ENCODE assay signal across 9 cellular contexts in the genomic region with DNA sequence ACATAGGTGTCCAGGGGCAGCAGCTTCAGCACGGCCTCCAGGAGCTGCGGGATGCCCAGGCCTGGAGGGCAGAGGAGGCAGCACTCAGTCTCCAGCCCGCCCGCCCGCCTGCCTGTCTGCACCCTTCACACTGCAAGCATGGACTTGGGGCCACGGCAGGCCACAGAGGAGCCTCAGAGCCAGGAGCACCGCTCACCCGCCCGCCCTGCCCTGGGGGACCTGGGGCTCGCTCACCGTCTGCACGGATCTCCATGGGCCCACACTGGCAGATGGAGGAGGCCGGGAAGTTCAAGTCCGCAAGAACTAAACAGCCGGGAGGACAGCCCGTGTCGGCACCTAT. TPM values are rescaled to one million over a fixed set of nuclear protein-coding genes. Genes with fewer than 3 reads are reported as not detected.
DNase-seq lines count a peak whose midpoint lies in the region; ATAC-seq, FAIRE-seq and TF ChIP-seq lines count a peak whose summit lies in the region.
"Had no signal": no experiment of that assay in that cellular context is flagged by ENCODE, and none has a peak within 500 bp of the region (broad histone marks: within the 10 kb centered on the region; RNA-seq: fewer than 3 reads in every experiment).

No MANE protein-coding gene starts in this region.

- DNase-seq in cardiac muscle cell (ENCODE audit: low read depth in 1 of 2, low spot score in 1 of 2): peak in 1 of 2 donors; percentile 12
- DNase-seq in Right ventricle myocardium superior: no peak
- no peak for DNase-seq in K562 (ENCODE audit: extremely low read depth in 1 of 4, low spot score in 3 of 4)
- no peak for DNase-seq in memory B cell (ENCODE audit: low spot score in 2 of 2)
- DNase-seq in upper lobe of right lung: no peak
- DNase-seq in RPMI8226: no peak
- DNase-seq in midbrain (lab: John Stamatoyannopoulos, UW): no peak

- peaks cover 12% of the 10 kb centered on the region for H3K79me2 ChIP-seq in K562 (ENCODE audit: control insufficient read depth, insufficient read depth, low read length)

- POLR2A ChIA-PET in K562 (lab: Yijun Ruan, JAX): no interaction called here

- intact Hi-C loops in Right ventricle myocardium superior (cut with DNase I): no loop called here
- intact Hi-C loops in K562 (cut with micrococcal nuclease): loop anchor here (5.0 kb wide), 1 partner anchor 35 kb away; the partner anchor contains the start of gene MTG1
- intact Hi-C loops in upper lobe of right lung (cut with DNase I): no loop called here

- no CpG with 5 or more reads among the region's 17 CpGs for WGBS in K562 (ENCODE audit: insufficient coverage, low coverage, missing lambda C conversion rate)

- H3K4me1 ChIP-seq in cardiac muscle cell (ENCODE audit: low read depth): peaks cover 5% of the 10 kb centered on the region
- peaks cover 15 to 63% of the 10 kb centered on the region in 2 experiments for H3K4me1 ChIP-seq in K562 (replicated peaks in 1 of 2; ENCODE audit: control insufficient read depth in 2 of 2, insufficient read depth in 2 of 2, low read length in 2 of 2)
- H3K4me1 ChIP-seq in upper lobe of right lung: peaks cover 11% of the 10 kb centered on the region

- no peaks in the 10 kb centered on the region for H3K9me1 ChIP-seq in K562 (ENCODE audit: control insufficient read depth, insufficient read depth, low read length)

- H2AFZ ChIP-seq in K562 (ENCODE audit: low read depth, low read length): no peak overlapping the region

- peak overlapping the region; percentile 77 for H3K4me3 Mint-ChIP-seq in memory B cell

- no peak for TF ChIP-seq POLR2A in K562 (conservative IDR thresholded peaks at IDR 0.05)

- H4K20me1 ChIP-seq in K562 (replicated peaks; ENCODE audit: control insufficient read depth, insufficient read depth, low read length): no peaks in the 10 kb centered on the region

- no peak overlapping the region for H3K27ac Mint-ChIP-seq in memory B cell

- ATAC-seq in Right ventricle myocardium superior (ENCODE audit: poor library complexity): no peak
- ATAC-seq in K562: no peak
- no peak for ATAC-seq in memory B cell (ENCODE audit: low read depth)
- ATAC-seq in upper lobe of right lung: no peak
- no peak for ATAC-seq in GM21619 (IDR thresholded peaks at IDR 0.05; ENCODE audit: unreplicated experiment)

- CTCF ChIA-PET in K562 (lab: Yijun Ruan, JAX; ENCODE audit: low intra/inter-chr PET ratio): no interaction called here

- no peaks in the 10 kb centered on the region for H3K9me3 ChIP-seq in cardiac muscle cell (ENCODE audit: low read depth)
- H3K9me3 ChIP-seq in K562 (replicated peaks; ENCODE audit: control insufficient read depth, insufficient read depth, low read depth, low read length): no peaks in the 10 kb centered on the region
- no peaks in the 10 kb centered on the region for H3K9me3 ChIP-seq in upper lobe of right lung

- TF ChIP-seq RAD21 in K562 (CRISPR knock-in tag; conservative IDR thresholded peaks at IDR 0.05 in 1 of 2, IDR thresholded peaks at IDR 0.05 in 1 of 2): no peak

- no peaks in the 10 kb centered on the region for H3K27me3 ChIP-seq in cardiac muscle cell
- no peaks in the 10 kb centered on the region for H3K27me3 ChIP-seq in K562 (ENCODE audit: control insufficient read depth in 2 of 2, insufficient read depth in 2 of 2, low read length in 2 of 2)
- H3K27me3 ChIP-seq in upper lobe of right lung: no peaks in the 10 kb centered on the region

- peak overlapping the region; percentile 74 for H3K4me2 ChIP-seq in K562 (ENCODE audit: insufficient read depth, low read length)

- no peaks in the 10 kb centered on the region for H3K9me3 Mint-ChIP-seq in memory B cell

- no TSS peak for BruUV-seq in K562 (replicated peaks; lab: Mats Ljungman, UMichigan)

- peak overlapping the region; percentile 74 to 91 for H3K9ac ChIP-seq in K562 (ENCODE audit: insufficient read depth in 1 of 2, low read depth in 2 of 2, low read length in 2 of 2)

- H3K27me3 Mint-ChIP-seq in memory B cell: no peaks in the 10 kb centered on the region

- H3K27ac ChIP-seq in cardiac muscle cell (no peak overlapping the region), K562 (ENCODE audit: extremely low read depth, low read depth, low read length) (peak overlapping the region; percentile 81), upper lobe of right lung (no peak overlapping the region)

- peaks cover 11% of the 10 kb centered on the region for H3K4me1 Mint-ChIP-seq in memory B cell

- TF ChIP-seq EP300 in K562 (IDR thresholded peaks at IDR 0.05; ENCODE audit: low read length): no peak

- FAIRE-seq in K562 (lab: Jason Lieb, UNC): no peak

- H3K36me3 ChIP-seq in cardiac muscle cell (peaks cover 1% of the 10 kb centered on the region), K562 (ENCODE audit: control insufficient read depth, insufficient read depth, low read length) (peaks cover 15% of the 10 kb centered on the region; the same call in 1 of the 3 replicates), upper lobe of right lung (no peaks in the 10 kb centered on the region)

- peaks cover 3% of the 10 kb centered on the region for H3K36me3 Mint-ChIP-seq in memory B cell

- no peak for TF ChIP-seq CTCF in cardiac muscle cell (IDR thresholded peaks at IDR 0.05; ENCODE audit: low read depth, low read length)
- TF ChIP-seq CTCF in K562 (IDR thresholded peaks at IDR 0.05 in 2 of 3, conservative IDR thresholded peaks at IDR 0.05 in 1 of 3; ENCODE audit: insufficient read depth in 2 of 3, low read depth in 1 of 3, low read length in 3 of 3): no peak
- no peak for TF ChIP-seq CTCF in upper lobe of right lung (IDR thresholded peaks at IDR 0.05)

- peak overlapping the region; percentile 46 for H3K4me3 ChIP-seq in cardiac muscle cell
- peak overlapping the region; percentile 66 for H3K4me3 ChIP-seq in K562
- peak overlapping the region; percentile 68 for H3K4me3 ChIP-seq in upper lobe of right lung

- in situ Hi-C loops in K562 (cut with MboI): no loop called here

RNA-seq across cellular contexts. Expression of gene FUOM, which starts 0.9 kb away (rescaled TPM):
- total RNA-seq in cardiac muscle cell (20.0 and 58.1 TPM in 2 replicates), Right ventricle myocardium superior (7.4 TPM), K562 (2014; rRNA removed) (89.7 and 91.1 TPM in 2 replicates), K562 (2014; rRNA removed; fragmentation: Illumina TruSeq; extraction: Trizol) (8.6 and 14.0 TPM in 2 replicates), K562 (2015; rRNA removed; fragmentation: Illumina TruSeq; extraction: Trizol) (26.7 and 27.0 TPM in 2 replicates), K562 (2021) (47.8 and 61.2 TPM in 2 replicates), upper lobe of right lung (21.2 TPM)
- polyA plus RNA-seq in cardiac muscle cell (22.1 and 68.5 TPM in 2 replicates), K562 (2011; rRNA removed) (27.4 and 31.3 TPM in 2 replicates), K562 (2014; fragmentation: Illumina TruSeq; extraction: Trizol) (20.4 and 34.6 TPM in 2 replicates), K562 (2014; fragmentation: Nextera tagmentation; extraction: Ambion mirVana) (10 to 100 TPM in 1 of 2 experiments, 1 to 10 TPM in 1; 1.8 to 14.4 TPM), K562 (2014; rRNA removed) (96.1 and 108 TPM in 2 replicates)
- total RNA-seq in K562 (2011; cell fraction: chromatin; rRNA removed; ENCODE audit: low replicate concordance): 10.6 and 28.4 TPM in 2 replicates
- 42.5 and 54.1 TPM in 2 replicates for total RNA-seq in K562 (2011; cell fraction: nucleolus; rRNA removed)
- total RNA-seq in K562 (2011; cell fraction: nucleoplasm; rRNA removed): 19.0 and 24.0 TPM in 2 replicates
- polyA plus RNA-seq in K562 (2011; cell fraction: cytosol; rRNA removed): 39.9 and 94.4 TPM in 2 replicates
- 29.5 and 49.3 TPM in 2 replicates for polyA plus RNA-seq in K562 (2011; cell fraction: nucleus; rRNA removed)
- 22.3 and 26.8 TPM in 2 replicates for polyA plus RNA-seq in K562 (2012)
- polyA minus RNA-seq in K562 (2011; rRNA and poly(A)+ RNA removed): 2.1 and 4.9 TPM in 2 replicates
- 7.0 and 9.8 TPM in 2 replicates for polyA minus RNA-seq in K562 (2011; cell fraction: cytosol; rRNA and poly(A)+ RNA removed)
- polyA minus RNA-seq in K562 (2011; cell fraction: nucleus; rRNA and poly(A)+ RNA removed): 38.7 and 48.6 TPM in 2 replicates

RNA-seq across cellular contexts. Expression of gene PRAP1, which starts 9.8 kb away (rescaled TPM):
- 0.35 and 2.3 TPM in 2 replicates for total RNA-seq in cardiac muscle cell
- 1.6 and 3.5 TPM in 2 replicates for polyA plus RNA-seq in cardiac muscle cell
- not detected for total RNA-seq in Right ventricle myocardium superior
- not detected in 2 replicates for total RNA-seq in K562 (2011; cell fraction: chromatin; rRNA removed; ENCODE audit: low replicate concordance)
- not detected in 2 replicates for total RNA-seq in K562 (2011; cell fraction: nucleolus; rRNA removed)
- total RNA-seq in K562 (2011; cell fraction: nucleoplasm; rRNA removed): not detected in 2 replicates
- total RNA-seq in K562 (2014; rRNA removed): not detected in 2 replicates
- not detected in 2 replicates for total RNA-seq in K562 (2014; rRNA removed; fragmentation: Illumina TruSeq; extraction: Trizol)
- total RNA-seq in K562 (2015; rRNA removed; fragmentation: Illumina TruSeq; extraction: Trizol): not detected in 2 replicates
- not detected in 2 replicates for total RNA-seq in K562 (2021)
- polyA plus RNA-seq in K562 (2011; rRNA removed): not detected in 2 replicates
- 0.07 TPM in 1 of 2 replicates, not detected in the other for polyA plus RNA-seq in K562 (2011; cell fraction: cytosol; rRNA removed)
- not detected in 2 replicates for polyA plus RNA-seq in K562 (2011; cell fraction: nucleus; rRNA removed)
- not detected in 2 replicates for polyA plus RNA-seq in K562 (2012)
- not detected in 2 replicates for polyA plus RNA-seq in K562 (2014; fragmentation: Illumina TruSeq; extraction: Trizol)
- polyA plus RNA-seq in K562 (2014; fragmentation: Nextera tagmentation; extraction: Ambion mirVana): not detected
- polyA plus RNA-seq in K562 (2014; rRNA removed): 0.16 TPM in 1 of 2 replicates, not detected in the other
- polyA minus RNA-seq in K562 (2011; rRNA and poly(A)+ RNA removed): not detected in 2 replicates
- not detected in 2 replicates for polyA minus RNA-seq in K562 (2011; cell fraction: cytosol; rRNA and poly(A)+ RNA removed)
- not detected in 2 replicates for polyA minus RNA-seq in K562 (2011; cell fraction: nucleus; rRNA and poly(A)+ RNA removed)
- total RNA-seq in upper lobe of right lung: not detected
- total RNA-seq: LHCN-M2 had no signal

RNA-seq across cellular contexts. Expression of gene ECHS1, which starts 16.2 kb away (rescaled TPM):
- 111 and 159 TPM in 2 replicates for total RNA-seq in cardiac muscle cell
- 184 and 243 TPM in 2 replicates for polyA plus RNA-seq in cardiac muscle cell
- 239 TPM for total RNA-seq in Right ventricle myocardium superior
- total RNA-seq in K562 (2011; cell fraction: chromatin; rRNA removed; ENCODE audit: low replicate concordance): 6.2 and 13.6 TPM in 2 replicates
- total RNA-seq in K562 (2011; cell fraction: nucleolus; rRNA removed): 10.1 and 14.7 TPM in 2 replicates
- 9.6 and 10.3 TPM in 2 replicates for total RNA-seq in K562 (2011; cell fraction: nucleoplasm; rRNA removed)
- total RNA-seq in K562 (2014; rRNA removed): 69.5 and 74.3 TPM in 2 replicates
- total RNA-seq in K562 (2014; rRNA removed; fragmentation: Illumina TruSeq; extraction: Trizol): 43.1 and 46.5 TPM in 2 replicates
- 48.4 and 49.3 TPM in 2 replicates for total RNA-seq in K562 (2015; rRNA removed; fragmentation: Illumina TruSeq; extraction: Trizol)
- 85.3 and 89.5 TPM in 2 replicates for total RNA-seq in K562 (2021)
- polyA plus RNA-seq in K562 (2011; rRNA removed): 16.6 and 23.5 TPM in 2 replicates
- polyA plus RNA-seq in K562 (2011; cell fraction: cytosol; rRNA removed): 23.9 and 38.6 TPM in 2 replicates
- 31.1 and 34.4 TPM in 2 replicates for polyA plus RNA-seq in K562 (2011; cell fraction: nucleus; rRNA removed)
- polyA plus RNA-seq in K562 (2012): 72.3 and 78.6 TPM in 2 replicates
- 67.1 and 68.1 TPM in 2 replicates for polyA plus RNA-seq in K562 (2014; fragmentation: Illumina TruSeq; extraction: Trizol)
- polyA plus RNA-seq in K562 (2014; fragmentation: Nextera tagmentation; extraction: Ambion mirVana): 100 to 1,000 TPM in 1 of 2 experiments, 10 to 100 TPM in 1; 98.8 to 100 TPM
- polyA plus RNA-seq in K562 (2014; rRNA removed): 37.4 and 38.0 TPM in 2 replicates
- 12.8 and 14.4 TPM in 2 replicates for polyA minus RNA-seq in K562 (2011; rRNA and poly(A)+ RNA removed)
- polyA minus RNA-seq in K562 (2011; cell fraction: cytosol; rRNA and poly(A)+ RNA removed): 29.2 and 40.4 TPM in 2 replicates
- polyA minus RNA-seq in K562 (2011; cell fraction: nucleus; rRNA and poly(A)+ RNA removed): 4.2 and 7.0 TPM in 2 replicates
- total RNA-seq in upper lobe of right lung: 55.8 TPM

RNA-seq across cellular contexts. Expression of gene CALY, which starts 20.2 kb away (rescaled TPM):
- total RNA-seq in cardiac muscle cell (9.8 and 16.3 TPM in 2 replicates), Right ventricle myocardium superior (not detected), K562 (2014; rRNA removed) (0.04 TPM in 1 of 2 replicates, not detected in the other), K562 (2014; rRNA removed; fragmentation: Illumina TruSeq; extraction: Trizol) (not detected in 2 replicates), K562 (2015; rRNA removed; fragmentation: Illumina TruSeq; extraction: Trizol) (not detected in 2 replicates), K562 (2021) (not detected in 2 replicates), upper lobe of right lung (not detected)
- polyA plus RNA-seq in cardiac muscle cell (12.3 and 14.8 TPM in 2 replicates), K562 (2011; rRNA removed) (not detected in 2 replicates), K562 (2014; fragmentation: Illumina TruSeq; extraction: Trizol) (not detected in 2 replicates), K562 (2014; fragmentation: Nextera tagmentation; extraction: Ambion mirVana) (not detected), K562 (2014; rRNA removed) (not detected in 2 replicates)
- total RNA-seq in K562 (2011; cell fraction: chromatin; rRNA removed; ENCODE audit: low replicate concordance): 0.56 TPM in 1 of 2 replicates, not detected in the other
- total RNA-seq in K562 (2011; cell fraction: nucleolus; rRNA removed): not detected in 2 replicates
- not detected in 2 replicates for total RNA-seq in K562 (2011; cell fraction: nucleoplasm; rRNA removed)
- 0.03 and 0.16 TPM in 2 replicates for polyA plus RNA-seq in K562 (2011; cell fraction: cytosol; rRNA removed)
- 0.04 and 0.36 TPM in 2 replicates for polyA plus RNA-seq in K562 (2011; cell fraction: nucleus; rRNA removed)
- not detected in 2 replicates for polyA plus RNA-seq in K562 (2012)
- polyA minus RNA-seq in K562 (2011; rRNA and poly(A)+ RNA removed): not detected in 2 replicates
- not detected in 2 replicates for polyA minus RNA-seq in K562 (2011; cell fraction: cytosol; rRNA and poly(A)+ RNA removed)
- polyA minus RNA-seq in K562 (2011; cell fraction: nucleus; rRNA and poly(A)+ RNA removed): not detected in 2 replicates
- total RNA-seq: LHCN-M2 had no signal

RNA-seq across cellular contexts. Expression of gene PAOX, which starts 22.1 kb away (rescaled TPM):
- total RNA-seq in cardiac muscle cell: 14.8 and 15.8 TPM in 2 replicates
- 18.2 and 20.1 TPM in 2 replicates for polyA plus RNA-seq in cardiac muscle cell
- 3.4 TPM for total RNA-seq in Right ventricle myocardium superior
- 4.2 and 13.2 TPM in 2 replicates for total RNA-seq in K562 (2011; cell fraction: chromatin; rRNA removed; ENCODE audit: low replicate concordance)
- 10.2 and 10.9 TPM in 2 replicates for total RNA-seq in K562 (2011; cell fraction: nucleolus; rRNA removed)
- total RNA-seq in K562 (2011; cell fraction: nucleoplasm; rRNA removed): 7.6 and 9.1 TPM in 2 replicates
- 4.9 and 8.7 TPM in 2 replicates for total RNA-seq in K562 (2014; rRNA removed)
- total RNA-seq in K562 (2014; rRNA removed; fragmentation: Illumina TruSeq; extraction: Trizol): 1.1 and 1.6 TPM in 2 replicates
- total RNA-seq in K562 (2015; rRNA removed; fragmentation: Illumina TruSeq; extraction: Trizol): 2.6 and 2.8 TPM in 2 replicates
- 6.0 and 6.4 TPM in 2 replicates for total RNA-seq in K562 (2021)
- 4.2 and 4.3 TPM in 2 replicates for polyA plus RNA-seq in K562 (2011; rRNA removed)
- 5.2 and 10.9 TPM in 2 replicates for polyA plus RNA-seq in K562 (2011; cell fraction: cytosol; rRNA removed)
- polyA plus RNA-seq in K562 (2011; cell fraction: nucleus; rRNA removed): 7.7 and 12.4 TPM in 2 replicates
- 3.5 and 4.0 TPM in 2 replicates for polyA plus RNA-seq in K562 (2012)
- 1.4 and 2.0 TPM in 2 replicates for polyA plus RNA-seq in K562 (2014; fragmentation: Illumina TruSeq; extraction: Trizol)
- polyA plus RNA-seq in K562 (2014; fragmentation: Nextera tagmentation; extraction: Ambion mirVana): 1 to 10 TPM in 1 of 2 experiments, under 1 TPM in 1; 0.80 to 1.7 TPM
- 5.1 and 5.4 TPM in 2 replicates for polyA plus RNA-seq in K562 (2014; rRNA removed)
- polyA minus RNA-seq in K562 (2011; rRNA and poly(A)+ RNA removed): 1.0 and 1.4 TPM in 2 replicates
- polyA minus RNA-seq in K562 (2011; cell fraction: cytosol; rRNA and poly(A)+ RNA removed): 0.91 and 3.4 TPM in 2 replicates
- 3.9 and 4.3 TPM in 2 replicates for polyA minus RNA-seq in K562 (2011; cell fraction: nucleus; rRNA and poly(A)+ RNA removed)
- 6.0 TPM for total RNA-seq in upper lobe of right lung
